19 cellular contexts compared by ENCODE assay signal in the genomic region with DNA sequence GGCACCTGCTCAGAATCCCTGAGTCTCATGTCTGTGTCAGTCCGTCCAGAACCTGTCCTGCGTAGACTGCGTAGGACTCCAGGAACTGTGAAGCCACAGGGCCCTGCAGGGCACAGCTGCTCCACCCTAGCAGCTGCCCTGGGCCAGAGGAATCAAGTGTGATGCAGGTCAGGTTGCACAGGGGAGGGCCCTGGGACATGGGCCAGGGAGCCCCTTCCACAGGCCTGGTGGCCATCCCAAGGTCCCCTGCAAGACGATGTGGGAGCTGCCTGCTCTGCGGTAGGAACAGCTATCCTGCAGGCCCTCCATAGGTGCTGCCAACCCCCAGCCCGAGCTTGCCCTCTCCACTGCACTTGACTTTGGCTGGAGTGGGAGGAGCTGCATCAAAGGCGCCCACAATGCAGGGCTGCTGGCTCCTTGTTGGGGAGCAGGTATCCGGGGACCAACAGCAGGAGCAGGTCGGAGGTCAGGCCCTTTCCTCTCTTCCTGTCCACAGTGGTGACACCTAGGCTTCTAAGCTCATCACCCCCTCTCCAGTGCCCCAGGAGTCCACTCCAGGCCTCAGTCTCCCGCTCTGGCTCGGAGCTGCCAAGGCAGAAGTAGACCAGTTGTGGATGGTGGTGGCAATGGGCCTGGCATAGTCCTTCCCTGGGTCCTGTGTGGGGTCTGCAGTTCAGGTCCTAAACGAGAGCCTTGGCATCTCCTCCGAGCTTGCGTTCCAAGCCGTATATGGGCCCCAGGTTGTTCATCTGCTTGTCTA.
DNase-seq lines count a peak whose midpoint lies in the region; ATAC-seq and TF ChIP-seq lines count a peak whose summit lies in the region.
"Had no signal": no experiment of that assay in that cellular context is flagged by ENCODE, and none has a peak within 500 bp of the region (broad histone marks: within the 10 kb centered on the region; RNA-seq: fewer than 3 reads in every experiment).

No MANE protein-coding gene starts in this region.

- intact Hi-C loops in natural killer cell (cut with micrococcal nuclease): no loop called here
- intact Hi-C loops in vagina (cut with DNase I): no loop called here

- H3K27me3 Mint-ChIP-seq in activated naive CD8-positive, alpha-beta T cell treated with anti-CD3 and anti-CD28 coated beads, Interleukin-2, amount 10 ng/mL, durations not matched to agents 7 days and 5 days: no peaks in the 10 kb centered on the region
- peaks cover 9% of the 10 kb centered on the region for H3K27me3 Mint-ChIP-seq in activated naive CD8-positive, alpha-beta T cell treated with anti-CD3 and anti-CD28 coated beads for 36 hours
- no peaks in the 10 kb centered on the region for H3K27me3 Mint-ChIP-seq in natural killer cell (ENCODE audit: low read depth in 2 of 2)

- H3K27ac ChIP-seq in SJCRH30 (no peak overlapping the region), vagina (no peak overlapping the region)
- H3K27ac ChIP-seq: GM23248, tibial nerve had no signal

- DNase-seq in activated naive CD8-positive, alpha-beta T cell treated with anti-CD3 and anti-CD28 coated beads, Interleukin-2, amount 10 ng/mL, durations not matched to agents 7 days and 5 days: peak; percentile 24
- DNase-seq in activated naive CD8-positive, alpha-beta T cell treated with anti-CD3 and anti-CD28 coated beads for 36 hours: no peak
- DNase-seq in SJCRH30 (peak; percentile 66 to 79), natural killer cell (peak; percentile 4), vagina (ENCODE audit: extremely low spot score in 2 of 2) (peak; percentile 76 to 95), AG08396 (ENCODE audit: low spot score) (no peak), NCI-H2227 treated with DMSO at 0.1 percent for 48 hours (lab: John Stamatoyannopoulos, UW) (no peak)
- DNase-seq: activated gamma-delta T cell treated with Interleukin-2 at 50 U/mL for 16 hours; cerebellar nuclear complex; GM23248; mesendoderm; NCI-H1694 treated with DMSO at 0.1 percent for 48 hours; stimulated activated CD4-positive, alpha-beta T cell treated with anti-CD3 and anti-CD28 coated beads, Interleukin-15, amount 100 ng/mL, for 24 hours had no signal

- H3K36me3 ChIP-seq in SJCRH30 (no peaks in the 10 kb centered on the region), vagina (no peaks in the 10 kb centered on the region)

- POLR2A ChIA-PET in activated naive CD8-positive, alpha-beta T cell treated with anti-CD3 and anti-CD28 coated beads, Interleukin-2, amount 10 ng/mL, durations not matched to agents 7 days and 5 days (lab: Charles Lee): no interaction called here

- no peak for TF ChIP-seq POLR2A in vagina (IDR thresholded peaks at IDR 0.05)

- H3K4me3 ChIP-seq in SJCRH30: no peak overlapping the region
- H3K4me3 ChIP-seq in vagina: no peak overlapping the region
- H3K4me3 ChIP-seq: GM23248, tibial nerve had no signal

- H3K9me3 Mint-ChIP-seq in activated naive CD8-positive, alpha-beta T cell treated with anti-CD3 and anti-CD28 coated beads, Interleukin-2, amount 10 ng/mL, durations not matched to agents 7 days and 5 days: no peaks in the 10 kb centered on the region
- H3K9me3 Mint-ChIP-seq in activated naive CD8-positive, alpha-beta T cell treated with anti-CD3 and anti-CD28 coated beads for 36 hours: no peaks in the 10 kb centered on the region
- H3K9me3 Mint-ChIP-seq in natural killer cell: no peaks in the 10 kb centered on the region
- H3K9me3 Mint-ChIP-seq: neural crest cell; stimulated activated effector memory CD8-positive, alpha-beta T cell treated with anti-CD3 and anti-CD28 coated beads, Interleukin-12 subunit alpha, Interleukin-12 subunit beta, amount 100 ng/mL, for 72 hours; T-cell had no signal

- no peak overlapping the region for H3K4me3 Mint-ChIP-seq in activated naive CD8-positive, alpha-beta T cell treated with anti-CD3 and anti-CD28 coated beads, Interleukin-2, amount 10 ng/mL, durations not matched to agents 7 days and 5 days
- no peak overlapping the region for H3K4me3 Mint-ChIP-seq in activated naive CD8-positive, alpha-beta T cell treated with anti-CD3 and anti-CD28 coated beads for 36 hours
- H3K4me3 Mint-ChIP-seq in natural killer cell: no peak overlapping the region
- H3K4me3 Mint-ChIP-seq: neural crest cell; stimulated activated effector memory CD8-positive, alpha-beta T cell treated with anti-CD3 and anti-CD28 coated beads, Interleukin-12 subunit alpha, Interleukin-12 subunit beta, amount 100 ng/mL, for 72 hours; T-cell had no signal

- no peak for ATAC-seq in activated naive CD8-positive, alpha-beta T cell treated with anti-CD3 and anti-CD28 coated beads, Interleukin-2, amount 10 ng/mL, durations not matched to agents 7 days and 5 days (ENCODE audit: low read depth)
- ATAC-seq in natural killer cell (no peak), HG02759 (IDR thresholded peaks at IDR 0.05; ENCODE audit: unreplicated experiment) (no peak)
- ATAC-seq: HepG2; stimulated activated effector memory CD8-positive, alpha-beta T cell treated with anti-CD3 and anti-CD28 coated beads, Interleukin-12 subunit alpha, Interleukin-12 subunit beta, amount 100 ng/mL, for 72 hours; T-cell had no signal

- no peak for TF ChIP-seq CTCF in natural killer cell (IDR thresholded peaks at IDR 0.05)
- TF ChIP-seq CTCF in vagina (IDR thresholded peaks at IDR 0.05): no peak

- H3K27me3 ChIP-seq in SJCRH30 (no peaks in the 10 kb centered on the region), vagina (no peaks in the 10 kb centered on the region)
- H3K27me3 ChIP-seq: tibial nerve had no signal

- H3K9me3 ChIP-seq in SJCRH30 (replicated peaks): no peaks in the 10 kb centered on the region
- H3K9me3 ChIP-seq in vagina: no peaks in the 10 kb centered on the region
- H3K9me3 ChIP-seq: tibial nerve had no signal

- H3K4me1 Mint-ChIP-seq in activated naive CD8-positive, alpha-beta T cell treated with anti-CD3 and anti-CD28 coated beads, Interleukin-2, amount 10 ng/mL, durations not matched to agents 7 days and 5 days: no peaks in the 10 kb centered on the region
- H3K4me1 Mint-ChIP-seq in activated naive CD8-positive, alpha-beta T cell treated with anti-CD3 and anti-CD28 coated beads for 36 hours: no peaks in the 10 kb centered on the region
- H3K4me1 Mint-ChIP-seq in natural killer cell: no peaks in the 10 kb centered on the region
- H3K4me1 Mint-ChIP-seq: stimulated activated effector memory CD8-positive, alpha-beta T cell treated with anti-CD3 and anti-CD28 coated beads, Interleukin-12 subunit alpha, Interleukin-12 subunit beta, amount 100 ng/mL, for 72 hours; T-cell had no signal

- H3K4me1 ChIP-seq in SJCRH30 (peaks cover 17% of the 10 kb centered on the region; the same call in 1 of the 2 replicates), vagina (no peaks in the 10 kb centered on the region)
- H3K4me1 ChIP-seq: tibial nerve had no signal

- H3K27ac Mint-ChIP-seq in activated naive CD8-positive, alpha-beta T cell treated with anti-CD3 and anti-CD28 coated beads, Interleukin-2, amount 10 ng/mL, durations not matched to agents 7 days and 5 days: no peak overlapping the region
- H3K27ac Mint-ChIP-seq in activated naive CD8-positive, alpha-beta T cell treated with anti-CD3 and anti-CD28 coated beads for 36 hours: no peak overlapping the region
- no peak overlapping the region for H3K27ac Mint-ChIP-seq in natural killer cell
- H3K27ac Mint-ChIP-seq: stimulated activated effector memory CD8-positive, alpha-beta T cell treated with anti-CD3 and anti-CD28 coated beads, Interleukin-12 subunit alpha, Interleukin-12 subunit beta, amount 100 ng/mL, for 72 hours; T-cell had no signal

- no peaks in the 10 kb centered on the region for H3K36me3 Mint-ChIP-seq in activated naive CD8-positive, alpha-beta T cell treated with anti-CD3 and anti-CD28 coated beads, Interleukin-2, amount 10 ng/mL, durations not matched to agents 7 days and 5 days
- no peaks in the 10 kb centered on the region for H3K36me3 Mint-ChIP-seq in activated naive CD8-positive, alpha-beta T cell treated with anti-CD3 and anti-CD28 coated beads for 36 hours
- H3K36me3 Mint-ChIP-seq in natural killer cell: no peaks in the 10 kb centered on the region
- H3K36me3 Mint-ChIP-seq: stimulated activated effector memory CD8-positive, alpha-beta T cell treated with anti-CD3 and anti-CD28 coated beads, Interleukin-12 subunit alpha, Interleukin-12 subunit beta, amount 100 ng/mL, for 72 hours; T-cell had no signal

Comparison
In these comparisons a context has a peak if more than half of its experiments do, and no peak if none do; other contexts are left out.
1. DNase-seq: peak in activated naive CD8-positive, alpha-beta T cell treated with anti-CD3 and anti-CD28 coated beads, Interleukin-2, amount 10 ng/mL, durations not matched to agents 7 days and 5 days (single experiment), SJCRH30 (2 of 2), natural killer cell (single experiment) and vagina (2 of 2); none in activated naive CD8-positive, alpha-beta T cell treated with anti-CD3 and anti-CD28 coated beads for 36 hours (single experiment), AG08396 (single experiment) and NCI-H2227 treated with DMSO at 0.1 percent for 48 hours (single experiment).